ENCODE assay signal across 9 cellular contexts in genomic region chr16:3170440-3171180, GRCh38. TPM values are rescaled to one million over a fixed set of nuclear protein-coding genes. Genes with fewer than 3 reads are reported as not detected.
DNase-seq lines count a peak whose midpoint lies in the region; ATAC-seq and TF ChIP-seq lines count a peak whose summit lies in the region.
"Had no signal": no experiment of that assay in that cellular context is flagged by ENCODE, and none has a peak within 500 bp of the region (broad histone marks: within the 10 kb centered on the region; RNA-seq: fewer than 3 reads in every experiment).

No MANE protein-coding gene starts in this region.

- peak; percentile 16 for ATAC-seq in GM18907 (IDR thresholded peaks at IDR 0.05; ENCODE audit: unreplicated experiment)

- H3K4me3 Mint-ChIP-seq in T-helper 1 cell treated with Interleukin-12 subunit alpha and Interleukin-12 subunit beta and Interleukin-4 antibody, amounts not matched to agents 30 μg/mL and 1 μg/mL, for 36 hours: peak overlapping the region; percentile 67

- H3K9me3 Mint-ChIP-seq in T-helper 1 cell treated with Interleukin-12 subunit alpha and Interleukin-12 subunit beta and Interleukin-4 antibody, amounts not matched to agents 30 μg/mL and 1 μg/mL, for 36 hours: no peaks in the 10 kb centered on the region

- H3K4me1 Mint-ChIP-seq in T-helper 1 cell treated with Interleukin-12 subunit alpha and Interleukin-12 subunit beta and Interleukin-4 antibody, amounts not matched to agents 30 μg/mL and 1 μg/mL, for 36 hours (ENCODE audit: low read depth): peaks cover 24% of the 10 kb centered on the region

- TF ChIP-seq CTCF in epithelial cell of proximal tubule (conservative IDR thresholded peaks at IDR 0.05; ENCODE audit: low read depth, low read length): no peak
- no peak for TF ChIP-seq CTCF in retinal pigment epithelial cell (conservative IDR thresholded peaks at IDR 0.05; ENCODE audit: low read depth, low read length)

- no peak overlapping the region for H3K27ac Mint-ChIP-seq in T-helper 1 cell treated with Interleukin-12 subunit alpha and Interleukin-12 subunit beta and Interleukin-4 antibody, amounts not matched to agents 30 μg/mL and 1 μg/mL, for 36 hours

- H3K36me3 Mint-ChIP-seq in T-helper 1 cell treated with Interleukin-12 subunit alpha and Interleukin-12 subunit beta and Interleukin-4 antibody, amounts not matched to agents 30 μg/mL and 1 μg/mL, for 36 hours (ENCODE audit: low read depth): peaks cover 4% of the 10 kb centered on the region

- H3K4me3 ChIP-seq in epithelial cell of proximal tubule (ENCODE audit: low read depth, low read length) (peak overlapping the region; percentile 41), retinal pigment epithelial cell (ENCODE audit: low read length) (peak overlapping the region; percentile 29)

- DNase-seq in epithelial cell of proximal tubule (ENCODE audit: low read depth) (no peak), retinal pigment epithelial cell (ENCODE audit: low read depth) (no peak), ureter (ENCODE audit: low spot score) (no peak), DMS79 treated with DMSO at 0.1 percent for 48 hours (lab: John Stamatoyannopoulos, UW) (no peak), NCI-H526 (lab: John Stamatoyannopoulos, UW) (no peak)

- H3K27me3 Mint-ChIP-seq in T-helper 1 cell treated with Interleukin-12 subunit alpha and Interleukin-12 subunit beta and Interleukin-4 antibody, amounts not matched to agents 30 μg/mL and 1 μg/mL, for 36 hours (ENCODE audit: low read depth): peaks cover 60% of the 10 kb centered on the region

RNA-seq across cellular contexts. Expression of gene OR1F1, which starts 17.4 kb away (rescaled TPM):
- 0.52 TPM in 1 of 2 replicates, not detected in the other for total RNA-seq in epithelial cell of proximal tubule
- not detected for total RNA-seq in ureter
- total RNA-seq: myocyte, tibial nerve had no signal

RNA-seq across cellular contexts. Expression of gene ZNF213, which starts 35.8 kb away (rescaled TPM):
- total RNA-seq in epithelial cell of proximal tubule: 2.4 and 7.7 TPM in 2 replicates
- total RNA-seq in ureter: 12.6 TPM

RNA-seq across cellular contexts. Expression of gene ZNF205, which starts 58.2 kb away (rescaled TPM):
- total RNA-seq in epithelial cell of proximal tubule: 15.8 and 22.1 TPM in 2 replicates
- 8.2 TPM for total RNA-seq in ureter
